ENCODE assay signal across 41 cellular contexts in the genomic region with DNA sequence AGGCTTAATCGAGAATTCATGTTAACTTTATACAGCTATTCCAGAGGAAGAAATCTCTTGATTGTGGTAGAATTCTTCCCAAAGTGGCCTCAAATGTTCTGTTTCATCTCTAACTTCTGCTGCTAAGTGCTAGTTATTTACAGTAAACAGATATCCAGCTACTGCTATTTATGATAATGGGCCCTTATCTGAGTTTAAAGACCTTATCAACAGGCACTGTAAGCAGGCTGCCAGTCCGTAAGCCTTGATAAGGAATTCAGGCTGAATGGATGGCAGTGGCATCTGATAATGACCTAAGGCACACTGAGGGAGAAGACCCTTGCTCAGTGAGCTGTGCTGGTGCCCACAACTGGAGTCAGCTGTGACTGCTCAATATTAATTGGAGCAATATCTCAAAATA. TPM values are rescaled to one million over a fixed set of nuclear protein-coding genes. Genes with fewer than 3 reads are reported as not detected.
"Had no signal": no experiment of that assay in that cellular context is flagged by ENCODE, and none has a peak within 500 bp of the region (broad histone marks: within the 10 kb centered on the region; RNA-seq: fewer than 3 reads in every experiment).

No MANE protein-coding gene starts in this region.

- H3K27me3 ChIP-seq: adrenal gland, body of pancreas, brain microvascular endothelial cell, breast epithelium, cardiac muscle cell had no signal

- H3K27me3 Mint-ChIP-seq: activated B cell treated with CpG ODN at 0.5 μM for 24 hours; activated CD4-positive, alpha-beta memory T cell treated with anti-CD3 and anti-CD28 coated beads for 36 hours; activated CD4-positive, alpha-beta T cell treated with anti-CD3 and anti-CD28 coated beads, Interleukin-2, amount 10 ng/mL, durations not matched to agents 24 days and 14 days; activated CD8-positive, alpha-beta T cell treated with anti-CD3 and anti-CD28 coated beads for 36 hours; activated naive CD8-positive, alpha-beta T cell treated with anti-CD3 and anti-CD28 coated beads for 36 hours; central memory CD8-positive, alpha-beta T cell had no signal

- ATAC-seq: activated CD8-positive, alpha-beta T cell treated with anti-CD3 and anti-CD28 coated beads for 36 hours; activated naive CD4-positive, alpha-beta T cell treated with anti-CD3 and anti-CD28 coated beads, Interleukin-2, amount 50 U/mL, for 72 hours; activated T-cell treated with anti-CD3 and anti-CD28 coated beads, Interleukin-2, amount 50 U/mL, for 4 hours; activated T-cell treated with anti-CD3 and anti-CD28 coated beads, Interleukin-2, amount 50 U/mL, for 72 hours; activated T-helper 17 cell treated with anti-CD3 and anti-CD28 coated beads, Interleukin-2, amount 50 U/mL, for 72 hours; body of pancreas had no signal

- H3K9me3 Mint-ChIP-seq: activated B cell treated with CpG ODN at 0.5 μM for 24 hours; activated CD4-positive, alpha-beta memory T cell treated with anti-CD3 and anti-CD28 coated beads for 36 hours; activated CD4-positive, alpha-beta T cell treated with anti-CD3 and anti-CD28 coated beads, Interleukin-2, amount 10 ng/mL, durations not matched to agents 24 days and 14 days; activated naive CD4-positive, alpha-beta T cell treated with anti-CD3 and anti-CD28 coated beads, Interleukin-2, amount 50 U/mL, for 72 hours; activated naive CD8-positive, alpha-beta T cell treated with anti-CD3 and anti-CD28 coated beads for 36 hours; activated T-cell treated with anti-CD3 and anti-CD28 coated beads, Interleukin-2, amount 50 U/mL, for 4 hours; activated T-cell treated with anti-CD3 and anti-CD28 coated beads, Interleukin-2, amount 50 U/mL, for 72 hours; activated T-helper 1 cell treated with anti-CD3 and anti-CD28 coated beads, Interleukin-12 subunit alpha, Interleukin-12 subunit beta, Interleukin-2, Interleukin-4 antibody, amounts not matched to agents 30 ng/mL and 10 ng/mL and 1 ng/mL, durations not matched to agents 14 hours and 24 hours and 36 hours; central memory CD8-positive, alpha-beta T cell; T-helper 1 cell treated with Interleukin-12 subunit alpha and Interleukin-12 subunit beta and Interleukin-4 antibody, amounts not matched to agents 30 μg/mL and 1 μg/mL, for 36 hours; T-helper 2 cell treated with Interferon-gamma antibody and Interleukin-4, amounts not matched to agents 5 μg/mL and 100 μg/mL, for 36 hours had no signal

- H3K36me3 ChIP-seq: adrenal gland, brain microvascular endothelial cell, breast epithelium, cardiac muscle cell had no signal

- H3K4me1 Mint-ChIP-seq: activated B cell treated with CpG ODN at 0.5 μM for 24 hours; activated CD4-positive, alpha-beta T cell treated with anti-CD3 and anti-CD28 coated beads, Interleukin-2, amount 10 ng/mL, durations not matched to agents 24 days and 14 days; activated naive CD8-positive, alpha-beta T cell treated with anti-CD3 and anti-CD28 coated beads for 36 hours; activated T-helper 17 cell treated with anti-CD3 and anti-CD28 coated beads, Interleukin-2, amount 50 U/mL, for 72 hours; central memory CD8-positive, alpha-beta T cell had no signal

- H3K27ac ChIP-seq: adrenal gland, body of pancreas, brain microvascular endothelial cell, breast epithelium, cardiac muscle cell, VCaP had no signal

- H3K4me3 Mint-ChIP-seq: activated B cell treated with CpG ODN at 0.5 μM for 24 hours; activated CD4-positive, alpha-beta memory T cell treated with anti-CD3 and anti-CD28 coated beads for 36 hours; activated CD4-positive, alpha-beta T cell treated with anti-CD3 and anti-CD28 coated beads, Interleukin-2, amount 10 ng/mL, durations not matched to agents 24 days and 14 days; activated CD8-positive, alpha-beta T cell treated with anti-CD3 and anti-CD28 coated beads for 36 hours; activated naive CD4-positive, alpha-beta T cell treated with anti-CD3 and anti-CD28 coated beads for 36 hours; activated naive CD8-positive, alpha-beta T cell treated with anti-CD3 and anti-CD28 coated beads for 36 hours; activated T-cell treated with anti-CD3 and anti-CD28 coated beads, Interleukin-2, amount 50 U/mL, for 4 hours; activated T-cell treated with anti-CD3 and anti-CD28 coated beads, Interleukin-2, amount 50 U/mL, for 72 hours; activated T-helper 1 cell treated with anti-CD3 and anti-CD28 coated beads, Interleukin-12 subunit alpha, Interleukin-12 subunit beta, Interleukin-2, Interleukin-4 antibody, amounts not matched to agents 30 ng/mL and 10 ng/mL and 1 ng/mL, durations not matched to agents 14 hours and 24 hours and 36 hours; activated T-helper 17 cell treated with anti-CD3 and anti-CD28 coated beads, Interleukin-2, amount 50 U/mL, for 72 hours; central memory CD8-positive, alpha-beta T cell; T-helper 1 cell treated with Interleukin-12 subunit alpha and Interleukin-12 subunit beta and Interleukin-4 antibody, amounts not matched to agents 30 μg/mL and 1 μg/mL, for 36 hours; T-helper 2 cell treated with Interferon-gamma antibody and Interleukin-4, amounts not matched to agents 5 μg/mL and 100 μg/mL, for 36 hours had no signal

- H3K9me3 ChIP-seq: adrenal gland, body of pancreas, breast epithelium had no signal

- H3K4me1 ChIP-seq: body of pancreas, breast epithelium had no signal

- FAIRE-seq: astrocyte, TTC549 had no signal

- H3K27ac Mint-ChIP-seq: activated B cell treated with CpG ODN at 0.5 μM for 24 hours; activated CD4-positive, alpha-beta memory T cell treated with anti-CD3 and anti-CD28 coated beads for 36 hours; activated CD4-positive, alpha-beta T cell treated with anti-CD3 and anti-CD28 coated beads, Interleukin-2, amount 10 ng/mL, durations not matched to agents 24 days and 14 days; activated CD8-positive, alpha-beta T cell treated with anti-CD3 and anti-CD28 coated beads for 36 hours; activated naive CD4-positive, alpha-beta T cell treated with anti-CD3 and anti-CD28 coated beads for 36 hours; activated naive CD4-positive, alpha-beta T cell treated with anti-CD3 and anti-CD28 coated beads, Interleukin-2, amount 50 U/mL, for 72 hours; activated naive CD8-positive, alpha-beta T cell treated with anti-CD3 and anti-CD28 coated beads for 36 hours; activated T-cell treated with anti-CD3 and anti-CD28 coated beads, Interleukin-2, amount 50 U/mL, for 72 hours; activated T-helper 1 cell treated with anti-CD3 and anti-CD28 coated beads, Interleukin-12 subunit alpha, Interleukin-12 subunit beta, Interleukin-2, Interleukin-4 antibody, amounts not matched to agents 30 ng/mL and 10 ng/mL and 1 ng/mL, durations not matched to agents 14 hours and 24 hours and 36 hours; activated T-helper 17 cell treated with anti-CD3 and anti-CD28 coated beads, Interleukin-2, amount 50 U/mL, for 72 hours; T-helper 1 cell treated with Interleukin-12 subunit alpha and Interleukin-12 subunit beta and Interleukin-4 antibody, amounts not matched to agents 30 μg/mL and 1 μg/mL, for 36 hours; T-helper 2 cell treated with Interferon-gamma antibody and Interleukin-4, amounts not matched to agents 5 μg/mL and 100 μg/mL, for 36 hours had no signal

- H3K4me3 ChIP-seq: adrenal gland, body of pancreas, breast epithelium, cardiac muscle cell had no signal

- DNase-seq: activated B cell treated with CpG ODN at 0.5 μM for 24 hours; activated CD4-positive, alpha-beta memory T cell treated with anti-CD3 and anti-CD28 coated beads for 36 hours; activated CD4-positive, alpha-beta T cell treated with anti-CD3 and anti-CD28 coated beads for 4 hours; activated CD4-positive, alpha-beta T cell treated with anti-CD3 and anti-CD28 coated beads, Interleukin-2, amount 10 ng/mL, durations not matched to agents 24 days and 14 days; activated CD4-positive, alpha-beta T cell treated with anti-CD3 and anti-CD28 coated beads, Interleukin-2, amount 50 U/mL, for 1 hour; activated CD4-positive, alpha-beta T cell treated with anti-CD3 and anti-CD28 coated beads, Interleukin-2, amount 50 U/mL, for 4 hours; activated CD4-positive, CD25-positive, alpha-beta regulatory T cell treated with anti-CD3 and anti-CD28 coated beads, Interleukin-2, amount 50 U/mL, for 72 hours; activated CD8-positive, alpha-beta memory T cell treated with anti-CD3 and anti-CD28 coated beads, Interleukin-2, amount 50 U/mL, for 4 hours; activated CD8-positive, alpha-beta T cell treated with anti-CD3 and anti-CD28 coated beads for 36 hours; activated effector memory CD4-positive, alpha-beta T cell treated with anti-CD3 and anti-CD28 coated beads, Interleukin-2, amount 50 U/mL, for 16 hours; activated gamma-delta T cell treated with Interleukin-2 at 50 U/mL for 16 hours; activated naive CD4-positive, alpha-beta T cell; activated naive CD4-positive, alpha-beta T cell treated with anti-CD3 and anti-CD28 coated beads for 36 hours; activated naive CD4-positive, alpha-beta T cell treated with anti-CD3 and anti-CD28 coated beads, Interleukin-2, amount 50 U/mL, for 16 hours; activated naive CD8-positive, alpha-beta T cell treated with anti-CD3 and anti-CD28 coated beads for 36 hours; activated T-cell treated with anti-CD3 and anti-CD28 coated beads for 4 hours; activated T-cell treated with anti-CD3 and anti-CD28 coated beads, Interleukin-2, amount 50 U/mL, for 1 hour; activated T-cell treated with anti-CD3 and anti-CD28 coated beads, Interleukin-2, amount 50 U/mL, for 4 hours; activated T-cell treated with anti-CD3 and anti-CD28 coated beads, Interleukin-2, amount 50 U/mL, for 72 hours; adrenal gland; amniotic stem cell; aorta; body of pancreas; brain microvascular endothelial cell; caudate nucleus; cerebellar nuclear complex; T-helper 1 cell; T-helper 2 cell; T-helper 9 cell had no signal

- H3K36me3 Mint-ChIP-seq: activated CD4-positive, alpha-beta memory T cell treated with anti-CD3 and anti-CD28 coated beads for 36 hours; activated naive CD4-positive, alpha-beta T cell treated with anti-CD3 and anti-CD28 coated beads, Interleukin-2, amount 50 U/mL, for 72 hours; activated naive CD8-positive, alpha-beta T cell treated with anti-CD3 and anti-CD28 coated beads for 36 hours had no signal

RNA-seq across cellular contexts. Expression of a gene that starts 59.0 kb away (rescaled TPM):
- total RNA-seq: activated B cell treated with CpG ODN at 0.5 μM for 24 hours; activated CD4-positive, alpha-beta memory T cell treated with anti-CD3 and anti-CD28 coated beads for 36 hours; activated CD4-positive, alpha-beta T cell treated with anti-CD3 and anti-CD28 coated beads, Interleukin-2, amount 10 ng/mL, durations not matched to agents 24 days and 14 days; activated CD8-positive, alpha-beta memory T cell treated with anti-CD3 and anti-CD28 coated beads for 36 hours; activated CD8-positive, alpha-beta T cell treated with anti-CD3 and anti-CD28 coated beads for 36 hours; activated naive CD4-positive, alpha-beta T cell treated with anti-CD3 and anti-CD28 coated beads for 36 hours; activated naive CD4-positive, alpha-beta T cell treated with anti-CD3 and anti-CD28 coated beads, Interleukin-2, amount 50 U/mL, for 72 hours; activated naive CD8-positive, alpha-beta T cell treated with anti-CD3 and anti-CD28 coated beads for 36 hours; activated T-helper 1 cell treated with anti-CD3 and anti-CD28 coated beads, Interleukin-12 subunit alpha, Interleukin-12 subunit beta, Interleukin-2, Interleukin-4 antibody, amounts not matched to agents 30 ng/mL and 10 ng/mL and 1 ng/mL, durations not matched to agents 14 hours and 24 hours and 36 hours; activated T-helper 17 cell treated with anti-CD3 and anti-CD28 coated beads, Interleukin-2, amount 50 U/mL, for 72 hours; adrenal gland; body of pancreas; cardiac muscle cell had no signal
